Comparison of ENCODE assay signal across 14 cellular contexts in the genomic region with DNA sequence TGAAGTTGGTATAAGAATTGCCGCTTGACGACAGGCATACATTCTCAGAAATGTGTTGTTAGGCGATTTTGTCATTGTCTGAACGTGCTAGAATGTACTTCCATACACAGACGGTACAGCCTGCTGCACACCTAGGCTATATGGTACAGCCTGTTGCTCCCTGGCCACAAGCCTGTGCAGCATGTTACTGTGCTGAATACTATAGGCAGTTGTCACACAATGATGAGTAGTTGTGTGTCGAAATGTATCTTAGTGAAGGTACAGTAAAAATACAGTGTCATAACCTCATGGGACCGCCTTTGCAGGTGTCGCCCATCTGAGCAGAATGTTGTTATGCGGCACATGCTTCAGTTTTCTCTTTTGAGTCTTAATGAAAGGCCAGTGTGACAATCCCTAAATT.
A peak's percentile ranks its signal among the peaks of the same experiment; 100 is the strongest.
DNase-seq lines count a peak whose midpoint lies in the region; ATAC-seq and TF ChIP-seq lines count a peak whose summit lies in the region.
"Had no signal": no experiment of that assay in that cellular context is flagged by ENCODE, and none has a peak within 500 bp of the region (broad histone marks: within the 10 kb centered on the region; RNA-seq: fewer than 3 reads in every experiment).

No MANE protein-coding gene starts in this region.

- no peak overlapping the region for H3K27ac Mint-ChIP-seq in activated CD8-positive, alpha-beta T cell treated with anti-CD3 and anti-CD28 coated beads for 36 hours
- H3K27ac Mint-ChIP-seq in activated CD8-positive, alpha-beta T cell treated with anti-CD3 and anti-CD28 coated beads, Interleukin-2, amount 10 ng/mL, durations not matched to agents 7 days and 5 days, result no peak overlapping the region
- H3K27ac Mint-ChIP-seq in stimulated activated memory B cell treated with anti-CD40 and anti-IgM and Interleukin-4, amounts not matched to agents 10 μg/mL and 1 μg/mL and 100 μg/mL, for 72 hours, result peak overlapping the region; percentile 49
- H3K27ac Mint-ChIP-seq: activated CD4-positive, alpha-beta T cell treated with anti-CD3 and anti-CD28 coated beads, Interleukin-2, amount 10 ng/mL, durations not matched to agents 7 days and 5 days; HFFc6 had no signal

- CTCF ChIA-PET in activated CD8-positive, alpha-beta T cell treated with anti-CD3 and anti-CD28 coated beads for 36 hours (lab: Charles Lee), result interaction anchor here (2.5 to 3.3 kb wide), 2 partner anchors 22 to 147 kb away, joined by 15 to 19 read pairs; no protein-coding TSS in a partner anchor
- CTCF ChIA-PET in activated CD8-positive, alpha-beta T cell treated with anti-CD3 and anti-CD28 coated beads, Interleukin-2, amount 10 ng/mL, durations not matched to agents 7 days and 5 days (lab: Charles Lee), result interaction anchor here (2.3 to 2.5 kb wide), 2 partner anchors 22 to 147 kb away, joined by 6 to 8 read pairs; no protein-coding TSS in a partner anchor

- DNase-seq in activated CD8-positive, alpha-beta T cell treated with anti-CD3 and anti-CD28 coated beads for 36 hours, result no peak
- DNase-seq in activated CD8-positive, alpha-beta T cell treated with anti-CD3 and anti-CD28 coated beads, Interleukin-2, amount 10 ng/mL, durations not matched to agents 7 days and 5 days, result no peak
- DNase-seq in activated gamma-delta T cell treated with Interleukin-2 at 50 U/mL for 16 hours (no peak), HuH-7 (ENCODE audit: low spot score) (no peak)
- DNase-seq: activated CD4-positive, alpha-beta T cell treated with anti-CD3 and anti-CD28 coated beads, Interleukin-2, amount 10 ng/mL, durations not matched to agents 7 days and 5 days; activated naive CD4-positive, alpha-beta T cell; caudate nucleus; HFFc6; NCI-H1092; upper lobe of left lung had no signal

- peaks cover 68% of the 10 kb centered on the region for H3K4me1 Mint-ChIP-seq in activated CD8-positive, alpha-beta T cell treated with anti-CD3 and anti-CD28 coated beads for 36 hours (ENCODE audit: low read depth)
- peaks cover 47% of the 10 kb centered on the region for H3K4me1 Mint-ChIP-seq in activated CD8-positive, alpha-beta T cell treated with anti-CD3 and anti-CD28 coated beads, Interleukin-2, amount 10 ng/mL, durations not matched to agents 7 days and 5 days (ENCODE audit: low read depth)
- peaks cover 34% of the 10 kb centered on the region for H3K4me1 Mint-ChIP-seq in stimulated activated memory B cell treated with anti-CD40 and anti-IgM and Interleukin-4, amounts not matched to agents 10 μg/mL and 1 μg/mL and 100 μg/mL, for 72 hours

- POLR2A ChIA-PET in activated CD8-positive, alpha-beta T cell treated with anti-CD3 and anti-CD28 coated beads for 36 hours (lab: Charles Lee), result no interaction called here
- POLR2A ChIA-PET in activated CD8-positive, alpha-beta T cell treated with anti-CD3 and anti-CD28 coated beads, Interleukin-2, amount 10 ng/mL, durations not matched to agents 7 days and 5 days (lab: Charles Lee), result no interaction called here

- no peak for TF ChIP-seq CTCF in activated CD8-positive, alpha-beta T cell treated with anti-CD3 and anti-CD28 coated beads for 36 hours (IDR thresholded peaks at IDR 0.05)

- no peaks in the 10 kb centered on the region for H3K9me3 Mint-ChIP-seq in activated CD8-positive, alpha-beta T cell treated with anti-CD3 and anti-CD28 coated beads for 36 hours
- no peaks in the 10 kb centered on the region for H3K9me3 Mint-ChIP-seq in activated CD8-positive, alpha-beta T cell treated with anti-CD3 and anti-CD28 coated beads, Interleukin-2, amount 10 ng/mL, durations not matched to agents 7 days and 5 days (ENCODE audit: insufficient read depth)
- H3K9me3 Mint-ChIP-seq in stimulated activated memory B cell treated with anti-CD40 and anti-IgM and Interleukin-4, amounts not matched to agents 10 μg/mL and 1 μg/mL and 100 μg/mL, for 72 hours, result no peaks in the 10 kb centered on the region
- H3K9me3 Mint-ChIP-seq: activated CD4-positive, alpha-beta T cell treated with anti-CD3 and anti-CD28 coated beads, Interleukin-2, amount 10 ng/mL, durations not matched to agents 7 days and 5 days; HFFc6 had no signal

- ATAC-seq in activated CD8-positive, alpha-beta T cell treated with anti-CD3 and anti-CD28 coated beads for 36 hours, result peak; percentile 32
- ATAC-seq in activated CD8-positive, alpha-beta T cell treated with anti-CD3 and anti-CD28 coated beads, Interleukin-2, amount 10 ng/mL, durations not matched to agents 7 days and 5 days, result no peak
- peak; percentile 4 for ATAC-seq in HG02610 (IDR thresholded peaks at IDR 0.05; ENCODE audit: unreplicated experiment)
- peak; percentile 34 for ATAC-seq in HG03439 (IDR thresholded peaks at IDR 0.05; ENCODE audit: unreplicated experiment)
- no peak for ATAC-seq in stimulated activated memory B cell treated with anti-CD40 and anti-IgM and Interleukin-4, amounts not matched to agents 10 μg/mL and 1 μg/mL and 100 μg/mL, for 72 hours
- ATAC-seq in GM19397 (IDR thresholded peaks at IDR 0.05; ENCODE audit: unreplicated experiment), result no peak

- peaks cover 56% of the 10 kb centered on the region for H3K36me3 Mint-ChIP-seq in activated CD8-positive, alpha-beta T cell treated with anti-CD3 and anti-CD28 coated beads for 36 hours (ENCODE audit: low read depth)
- H3K36me3 Mint-ChIP-seq in activated CD8-positive, alpha-beta T cell treated with anti-CD3 and anti-CD28 coated beads, Interleukin-2, amount 10 ng/mL, durations not matched to agents 7 days and 5 days (ENCODE audit: low read depth), result peaks cover 72% of the 10 kb centered on the region
- peaks cover 66% of the 10 kb centered on the region for H3K36me3 Mint-ChIP-seq in stimulated activated memory B cell treated with anti-CD40 and anti-IgM and Interleukin-4, amounts not matched to agents 10 μg/mL and 1 μg/mL and 100 μg/mL, for 72 hours

- no peaks in the 10 kb centered on the region for H3K27me3 Mint-ChIP-seq in activated CD8-positive, alpha-beta T cell treated with anti-CD3 and anti-CD28 coated beads for 36 hours
- H3K27me3 Mint-ChIP-seq in activated CD8-positive, alpha-beta T cell treated with anti-CD3 and anti-CD28 coated beads, Interleukin-2, amount 10 ng/mL, durations not matched to agents 7 days and 5 days (ENCODE audit: low read depth), result no peaks in the 10 kb centered on the region
- no peaks in the 10 kb centered on the region for H3K27me3 Mint-ChIP-seq in stimulated activated memory B cell treated with anti-CD40 and anti-IgM and Interleukin-4, amounts not matched to agents 10 μg/mL and 1 μg/mL and 100 μg/mL, for 72 hours
- H3K27me3 Mint-ChIP-seq: activated CD4-positive, alpha-beta T cell treated with anti-CD3 and anti-CD28 coated beads, Interleukin-2, amount 10 ng/mL, durations not matched to agents 7 days and 5 days had no signal

- intact Hi-C loops in activated CD8-positive, alpha-beta T cell treated with anti-CD3 and anti-CD28 coated beads for 36 hours (cut with micrococcal nuclease), result no loop called here

- H3K4me3 Mint-ChIP-seq in activated CD8-positive, alpha-beta T cell treated with anti-CD3 and anti-CD28 coated beads for 36 hours, result no peak overlapping the region
- no peak overlapping the region for H3K4me3 Mint-ChIP-seq in activated CD8-positive, alpha-beta T cell treated with anti-CD3 and anti-CD28 coated beads, Interleukin-2, amount 10 ng/mL, durations not matched to agents 7 days and 5 days
- H3K4me3 Mint-ChIP-seq in stimulated activated memory B cell treated with anti-CD40 and anti-IgM and Interleukin-4, amounts not matched to agents 10 μg/mL and 1 μg/mL and 100 μg/mL, for 72 hours, result no peak overlapping the region
- H3K4me3 Mint-ChIP-seq: activated CD4-positive, alpha-beta T cell treated with anti-CD3 and anti-CD28 coated beads, Interleukin-2, amount 10 ng/mL, durations not matched to agents 7 days and 5 days; HFFc6 had no signal

Comparison
In these comparisons a context has a peak if more than half of its experiments do, and no peak if none do; other contexts are left out.
1. ATAC-seq: peak in activated CD8-positive, alpha-beta T cell treated with anti-CD3 and anti-CD28 coated beads for 36 hours (single experiment), HG02610 (single experiment) and HG03439 (single experiment); none in activated CD8-positive, alpha-beta T cell treated with anti-CD3 and anti-CD28 coated beads, Interleukin-2, amount 10 ng/mL, durations not matched to agents 7 days and 5 days (single experiment), stimulated activated memory B cell treated with anti-CD40 and anti-IgM and Interleukin-4, amounts not matched to agents 10 μg/mL and 1 μg/mL and 100 μg/mL, for 72 hours (single experiment) and GM19397 (single experiment).